Comparison of ENCODE assay signal across 8 cellular contexts in the genomic region with DNA sequence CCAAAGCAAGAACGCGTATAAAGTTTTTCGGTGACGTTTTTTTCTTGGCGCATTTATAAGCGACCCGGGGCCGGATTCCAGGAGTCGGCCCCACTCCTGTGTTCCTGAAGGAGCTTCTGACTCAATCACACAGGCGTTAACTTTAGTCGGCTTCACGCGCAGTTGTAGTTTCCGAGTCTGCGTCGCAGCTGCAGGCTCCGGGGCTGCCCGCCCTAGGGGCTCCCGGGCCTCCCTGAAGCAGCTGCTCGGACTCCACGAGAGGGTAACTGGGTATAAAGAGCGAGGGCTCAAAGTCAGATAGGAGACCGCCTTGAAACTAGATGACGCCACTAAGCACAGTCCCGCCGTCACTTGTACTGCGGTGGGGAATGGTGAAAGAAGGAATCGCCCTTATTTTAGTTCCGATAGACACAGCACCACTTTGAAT.
DNase-seq lines count a peak whose midpoint lies in the region; TF ChIP-seq lines count a peak whose summit lies in the region.

No MANE protein-coding gene starts in this region.

- H2AFZ ChIP-seq in OCI-LY1 (ENCODE audit: low read length) = peak overlapping the region; percentile 25; the same call in 1 of the 2 replicates

- no peak for TF ChIP-seq CTCF in OCI-LY1 (IDR thresholded peaks at IDR 0.05; ENCODE audit: low read length)

- H3K9me3 ChIP-seq in OCI-LY1 (ENCODE audit: low read length) = no peaks in the 10 kb centered on the region

- H3K9me2 ChIP-seq in OCI-LY1 (ENCODE audit: low read depth, low read length) = no peaks in the 10 kb centered on the region

- peaks cover 27% of the 10 kb centered on the region for H3K79me2 ChIP-seq in OCI-LY1 (ENCODE audit: insufficient read depth, low read length)

- H3K27me3 ChIP-seq in OCI-LY1 (ENCODE audit: insufficient read depth, low read length) = no peaks in the 10 kb centered on the region

- no peaks in the 10 kb centered on the region for H3F3A ChIP-seq in OCI-LY1 (ENCODE audit: insufficient read depth, low read length)

- H4K20me1 ChIP-seq in OCI-LY1 (ENCODE audit: insufficient read depth, low read length) = no peaks in the 10 kb centered on the region

- peak overlapping the region; percentile 95 for H3K9ac ChIP-seq in OCI-LY1 (ENCODE audit: low read length)

- H3K4me3 ChIP-seq in OCI-LY1 (ENCODE audit: low read depth, low read length, poor library complexity, severe bottlenecking) = peak overlapping the region; percentile 78

- peak overlapping the region; percentile 90 for H3K27ac ChIP-seq in OCI-LY1 (ENCODE audit: low read depth, low read length, poor library complexity, severe bottlenecking)

- H3K4me2 ChIP-seq in OCI-LY1 (ENCODE audit: low read length) = peak overlapping the region; percentile 99

- DNase-seq in EH (ENCODE audit: low read depth) (peak; percentile 81), HCEC 1CT (peak; percentile 71), activated T-helper 1 cell treated with Interleukin-2 at 50 U/mL for 16 hours (ENCODE audit: low read depth) (peak; percentile 46), fibroblast of the conjunctiva (ENCODE audit: low read depth) (peak; percentile 69), nucleus accumbens (lab: John Stamatoyannopoulos, UW) (peak in 40 of 56 donors; percentile 28 to 88 (median 80)), dedifferentiated amniotic fluid mesenchymal stem cell (ENCODE audit: extremely low spot score) (no peak), NCI-H2081 treated with DMSO at 0.1 percent for 48 hours (lab: John Stamatoyannopoulos, UW) (no peak)

- peaks cover 20% of the 10 kb centered on the region for H3K36me3 ChIP-seq in OCI-LY1 (ENCODE audit: insufficient read depth, low read length)

- peaks cover 37% of the 10 kb centered on the region for H3K4me1 ChIP-seq in OCI-LY1 (ENCODE audit: insufficient read depth, low read length, severe bottlenecking)

Comparison
In these comparisons a context has a peak if more than half of its experiments do, and no peak if none do; other contexts are left out.
1. DNase-seq: peak in EH (single experiment), HCEC 1CT (single experiment), activated T-helper 1 cell treated with Interleukin-2 at 50 U/mL for 16 hours (single experiment), fibroblast of the conjunctiva (single experiment) and nucleus accumbens (40 of 56); none in dedifferentiated amniotic fluid mesenchymal stem cell (single experiment) and NCI-H2081 treated with DMSO at 0.1 percent for 48 hours (single experiment).